ENCODE assay signal across 27 cellular contexts in the genomic region with DNA sequence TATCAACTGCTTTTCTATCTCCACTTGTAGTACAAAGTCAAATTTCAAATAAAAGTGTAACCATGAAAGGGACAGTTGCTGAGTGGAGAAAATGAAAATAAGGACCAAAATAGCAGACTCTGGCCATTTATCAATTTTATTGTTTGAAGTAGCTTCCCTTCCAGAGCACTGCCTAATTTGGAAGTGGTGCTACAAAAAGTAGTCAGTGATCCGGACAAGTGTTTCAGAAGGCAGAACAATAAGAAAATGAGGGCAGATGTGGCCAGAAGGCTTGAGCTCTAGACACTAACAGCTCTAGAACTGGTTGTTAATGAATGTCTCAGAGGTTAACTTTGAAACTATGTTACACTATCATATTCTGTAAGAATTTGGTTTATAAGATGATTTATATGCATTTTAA. TPM values are rescaled to one million over a fixed set of nuclear protein-coding genes. Genes with fewer than 3 reads are reported as not detected.
A peak's percentile ranks its signal among the peaks of the same experiment; 100 is the strongest.
DNase-seq lines count a peak whose midpoint lies in the region; ATAC-seq and TF ChIP-seq lines count a peak whose summit lies in the region.
"Had no signal": no experiment of that assay in that cellular context is flagged by ENCODE, and none has a peak within 500 bp of the region (broad histone marks: within the 10 kb centered on the region; RNA-seq: fewer than 3 reads in every experiment).

No MANE protein-coding gene starts in this region.

- H3K27me3 ChIP-seq in heart right ventricle, result no peaks in the 10 kb centered on the region
- no peaks in the 10 kb centered on the region for H3K27me3 ChIP-seq in osteoblast (ENCODE audit: insufficient read depth, low read length)
- H3K27me3 ChIP-seq in thoracic aorta (replicated peaks; ENCODE audit: insufficient read depth), result no peaks in the 10 kb centered on the region
- H3K27me3 ChIP-seq: SJCRH30, upper lobe of right lung had no signal

- peaks cover 0 to 54% (median 17%) of the 10 kb centered on the region in 9 donors for H3K4me1 ChIP-seq in heart right ventricle
- no peaks in the 10 kb centered on the region for H3K4me1 ChIP-seq in osteoblast (ENCODE audit: insufficient read depth, low read length)
- H3K4me1 ChIP-seq in thoracic aorta (ENCODE audit: control insufficient read depth in 1 of 2, low read depth in 2 of 2), result peaks cover 13 to 43% of the 10 kb centered on the region in 2 donors
- H3K4me1 ChIP-seq: SJCRH30 had no signal

- H3K9me3 ChIP-seq in heart right ventricle, result no peaks in the 10 kb centered on the region
- H3K9me3 ChIP-seq in osteoblast (ENCODE audit: low read depth, low read length), result no peaks in the 10 kb centered on the region
- H3K9me3 ChIP-seq in thoracic aorta, result no peaks in the 10 kb centered on the region
- H3K9me3 ChIP-seq: SJCRH30, upper lobe of right lung had no signal

- intact Hi-C loops in heart right ventricle (cut with DNase I), result loop anchor here in 3 of 10 donors (5.0 kb wide), 2 partner anchors 35 to 45 kb away; no protein-coding TSS in a partner anchor
- intact Hi-C loops in activated naive CD4-positive, alpha-beta T cell treated with anti-CD3 and anti-CD28 coated beads for 36 hours (cut with micrococcal nuclease), result no loop called here
- intact Hi-C loops in activated CD4-positive, alpha-beta T cell treated with anti-CD3 and anti-CD28 coated beads, Interleukin-2, amount 10 ng/mL, durations not matched to agents 24 days and 14 days (cut with micrococcal nuclease), result no loop called here

- WGBS in heart right ventricle, 2 donors, result 8 to 15% methylated on average over 1 of the region's 1 CpG

- H3K4me3 Mint-ChIP-seq in activated naive CD4-positive, alpha-beta T cell treated with anti-CD3 and anti-CD28 coated beads for 36 hours, result no peak overlapping the region
- no peak overlapping the region for H3K4me3 Mint-ChIP-seq in activated CD4-positive, alpha-beta T cell treated with anti-CD3 and anti-CD28 coated beads, Interleukin-2, amount 10 ng/mL, durations not matched to agents 24 days and 14 days
- H3K4me3 Mint-ChIP-seq: activated CD8-positive, alpha-beta T cell treated with anti-CD3 and anti-CD28 coated beads for 36 hours; activated naive CD8-positive, alpha-beta T cell; central memory CD8-positive, alpha-beta T cell; stimulated activated naive CD8-positive, alpha-beta T cell treated with anti-CD3 and anti-CD28 coated beads, Interleukin-15, amount 100 ng/mL, for 72 hours; T-cell had no signal

- peak overlapping the region; percentile 35 for H2AFZ ChIP-seq in osteoblast (ENCODE audit: low read length)

- H3K36me3 ChIP-seq in heart right ventricle (peaks cover 0 to 45% (median 0%) of the 10 kb centered on the region in 9 donors), osteoblast (ENCODE audit: insufficient read depth, low read length) (no peaks in the 10 kb centered on the region), thoracic aorta (no peaks in the 10 kb centered on the region)
- H3K36me3 ChIP-seq: SJCRH30, upper lobe of right lung had no signal

- no peaks in the 10 kb centered on the region for H4K20me1 ChIP-seq in osteoblast (ENCODE audit: insufficient read depth, low read length)

- CTCF ChIA-PET in activated naive CD4-positive, alpha-beta T cell treated with anti-CD3 and anti-CD28 coated beads for 36 hours (lab: Charles Lee), result no interaction called here

- H3K27ac ChIP-seq in coronary artery, result peak overlapping the region; percentile 35 to 75
- peak overlapping the region; percentile 20 to 80 (median 66) for H3K27ac ChIP-seq in heart right ventricle
- no peak overlapping the region for H3K27ac ChIP-seq in osteoblast (ENCODE audit: low read depth, low read length)
- peak overlapping the region; percentile 52 to 63 for H3K27ac ChIP-seq in thoracic aorta
- H3K27ac ChIP-seq: SJCRH30 had no signal

- H3K4me3 ChIP-seq in coronary artery, result no peak overlapping the region
- H3K4me3 ChIP-seq in heart right ventricle, result no peak overlapping the region
- H3K4me3 ChIP-seq in osteoblast (ENCODE audit: insufficient read depth, low read length), result no peak overlapping the region
- peak overlapping the region; percentile 15 for H3K4me3 ChIP-seq in thoracic aorta
- H3K4me3 ChIP-seq: SJCRH30, upper lobe of right lung had no signal

- ATAC-seq in heart right ventricle (peak in 3 of 8 donors; percentile 36 to 48 (median 37)), thoracic aorta (ENCODE audit: insufficient number of reproducible peaks, low FRiP score, low read depth) (no peak), HG03159 (IDR thresholded peaks at IDR 0.05; ENCODE audit: unreplicated experiment) (no peak), HG02884 (IDR thresholded peaks at IDR 0.05; ENCODE audit: unreplicated experiment) (no peak)
- ATAC-seq: activated CD4-positive, CD25-positive, alpha-beta regulatory T cell treated with anti-CD3 and anti-CD28 coated beads, Interleukin-2, amount 50 U/mL, for 24 hours; activated CD8-positive, alpha-beta T cell treated with anti-CD3 and anti-CD28 coated beads for 36 hours; stimulated activated naive CD8-positive, alpha-beta T cell treated with anti-CD3 and anti-CD28 coated beads, Interleukin-15, amount 100 ng/mL, for 72 hours; T-cell; upper lobe of right lung had no signal

- no peaks in the 10 kb centered on the region for H3K36me3 Mint-ChIP-seq in activated naive CD4-positive, alpha-beta T cell treated with anti-CD3 and anti-CD28 coated beads for 36 hours (ENCODE audit: low read depth)
- no peaks in the 10 kb centered on the region for H3K36me3 Mint-ChIP-seq in activated CD4-positive, alpha-beta T cell treated with anti-CD3 and anti-CD28 coated beads, Interleukin-2, amount 10 ng/mL, durations not matched to agents 24 days and 14 days (ENCODE audit: low read depth)
- H3K36me3 Mint-ChIP-seq: activated naive CD8-positive, alpha-beta T cell; T-cell had no signal

- H3K4me1 Mint-ChIP-seq in activated naive CD4-positive, alpha-beta T cell treated with anti-CD3 and anti-CD28 coated beads for 36 hours (ENCODE audit: low read depth), result no peaks in the 10 kb centered on the region
- H3K4me1 Mint-ChIP-seq in activated CD4-positive, alpha-beta T cell treated with anti-CD3 and anti-CD28 coated beads, Interleukin-2, amount 10 ng/mL, durations not matched to agents 24 days and 14 days, result no peaks in the 10 kb centered on the region
- H3K4me1 Mint-ChIP-seq: central memory CD8-positive, alpha-beta T cell; stimulated activated naive CD8-positive, alpha-beta T cell treated with anti-CD3 and anti-CD28 coated beads, Interleukin-15, amount 100 ng/mL, for 72 hours; T-cell had no signal

- H3K9me3 Mint-ChIP-seq in activated naive CD4-positive, alpha-beta T cell treated with anti-CD3 and anti-CD28 coated beads for 36 hours, result peaks cover 3% of the 10 kb centered on the region
- no peaks in the 10 kb centered on the region for H3K9me3 Mint-ChIP-seq in activated CD4-positive, alpha-beta T cell treated with anti-CD3 and anti-CD28 coated beads, Interleukin-2, amount 10 ng/mL, durations not matched to agents 24 days and 14 days
- H3K9me3 Mint-ChIP-seq: activated T-helper 2 cell treated with anti-CD3 and anti-CD28 coated beads, Interferon-gamma antibody, Interleukin-2, Interleukin-4, amounts not matched to agents 10 μg/mL and 5 μg/mL and 100 μg/mL, durations not matched to agents 14 hours and 24 hours and 36 hours; central memory CD8-positive, alpha-beta T cell had no signal

- H3K79me2 ChIP-seq in osteoblast (ENCODE audit: insufficient read depth, low read length), result no peaks in the 10 kb centered on the region

- TF ChIP-seq CTCF in coronary artery (IDR thresholded peaks at IDR 0.05) (no peak), heart right ventricle (IDR thresholded peaks at IDR 0.05) (no peak), osteoblast (IDR thresholded peaks at IDR 0.05; ENCODE audit: extremely low read depth, low read depth, low read length) (no peak), thoracic aorta (IDR thresholded peaks at IDR 0.05) (no peak)

- H3K27me3 Mint-ChIP-seq in activated naive CD4-positive, alpha-beta T cell treated with anti-CD3 and anti-CD28 coated beads for 36 hours (ENCODE audit: low read depth), result peaks cover 8% of the 10 kb centered on the region
- H3K27me3 Mint-ChIP-seq in activated CD4-positive, alpha-beta T cell treated with anti-CD3 and anti-CD28 coated beads, Interleukin-2, amount 10 ng/mL, durations not matched to agents 24 days and 14 days, result no peaks in the 10 kb centered on the region
- H3K27me3 Mint-ChIP-seq: central memory CD8-positive, alpha-beta T cell; stimulated activated naive CD8-positive, alpha-beta T cell treated with anti-CD3 and anti-CD28 coated beads, Interleukin-15, amount 100 ng/mL, for 72 hours had no signal

- no peak overlapping the region for H3K4me2 ChIP-seq in osteoblast (ENCODE audit: insufficient read depth, low read length)

- DNase-seq in coronary artery (ENCODE audit: low spot score) (no peak), heart right ventricle (no peak), osteoblast (ENCODE audit: insufficient read length, low spot score, missing footprints) (no peak), thoracic aorta (ENCODE audit: low spot score) (no peak)
- DNase-seq in activated naive CD4-positive, alpha-beta T cell treated with anti-CD3 and anti-CD28 coated beads for 36 hours, result no peak
- DNase-seq in activated CD4-positive, alpha-beta T cell treated with anti-CD3 and anti-CD28 coated beads, Interleukin-2, amount 10 ng/mL, durations not matched to agents 24 days and 14 days, result no peak
- DNase-seq: activated CD8-positive, alpha-beta T cell treated with anti-CD3 and anti-CD28 coated beads for 36 hours; COR-L47; DMS79 treated with DMSO at 0.1 percent for 48 hours; HCEC 1CT; KBM-7; kidney; MM.1S; NCI-H1436; NCI-H774; SJCRH30; small intestine; stimulated activated naive CD8-positive, alpha-beta T cell treated with anti-CD3 and anti-CD28 coated beads, Interleukin-15, amount 100 ng/mL, for 72 hours; T-cell; upper lobe of right lung had no signal

- no peak overlapping the region for H3K27ac Mint-ChIP-seq in activated naive CD4-positive, alpha-beta T cell treated with anti-CD3 and anti-CD28 coated beads for 36 hours
- H3K27ac Mint-ChIP-seq in activated CD4-positive, alpha-beta T cell treated with anti-CD3 and anti-CD28 coated beads, Interleukin-2, amount 10 ng/mL, durations not matched to agents 24 days and 14 days, result no peak overlapping the region
- H3K27ac Mint-ChIP-seq: activated CD8-positive, alpha-beta T cell treated with anti-CD3 and anti-CD28 coated beads for 36 hours; activated naive CD8-positive, alpha-beta T cell; activated T-helper 2 cell treated with anti-CD3 and anti-CD28 coated beads, Interferon-gamma antibody, Interleukin-2, Interleukin-4, amounts not matched to agents 10 μg/mL and 5 μg/mL and 100 μg/mL, durations not matched to agents 14 hours and 24 hours and 36 hours; stimulated activated naive CD8-positive, alpha-beta T cell treated with anti-CD3 and anti-CD28 coated beads, Interleukin-15, amount 100 ng/mL, for 72 hours; T-cell had no signal

RNA-seq across cellular contexts. Expression of gene ABCC9, which starts 48.9 kb away (rescaled TPM):
- 100 to 1,000 TPM in 6 of 10 donors, 10 to 100 TPM in 4; 64.3 to 128 (median 104) TPM for total RNA-seq in heart right ventricle
- polyA plus RNA-seq in heart right ventricle, result 10 to 100 TPM in 1 of 2 donors, 1 to 10 TPM in 1; 8.7 to 21.1 TPM
- 14.5 and 28.3 TPM in 2 replicates for total RNA-seq in osteoblast
- 10 to 100 TPM; 19.6 to 42.6 TPM for total RNA-seq in thoracic aorta
- total RNA-seq in activated naive CD4-positive, alpha-beta T cell treated with anti-CD3 and anti-CD28 coated beads for 36 hours, result not detected
- total RNA-seq in activated CD4-positive, alpha-beta T cell treated with anti-CD3 and anti-CD28 coated beads, Interleukin-2, amount 10 ng/mL, durations not matched to agents 24 days and 14 days, result 0.02 TPM in 1 of 2 replicates, not detected in the other
- total RNA-seq: activated CD8-positive, alpha-beta T cell treated with anti-CD3 and anti-CD28 coated beads for 36 hours; dermis microvascular lymphatic vessel endothelial cell had no signal

Comparison
In these comparisons a context has a peak if more than half of its experiments do, and no peak if none do; other contexts are left out.
1. RNA of gene ABCC9, which starts 48.9 kb away (total RNA-seq): 64.3 to 128 TPM in heart right ventricle, 19.6 to 42.6 TPM in thoracic aorta and 14.5 to 28.3 TPM in osteoblast; 0.02 TPM in activated CD4-positive, alpha-beta T cell treated with anti-CD3 and anti-CD28 coated beads, Interleukin-2, amount 10 ng/mL, durations not matched to agents 24 days and 14 days and not detected in activated naive CD4-positive, alpha-beta T cell treated with anti-CD3 and anti-CD28 coated beads for 36 hours; every median in the first group is over 10 times any median in the second.